In the genomic region with DNA sequence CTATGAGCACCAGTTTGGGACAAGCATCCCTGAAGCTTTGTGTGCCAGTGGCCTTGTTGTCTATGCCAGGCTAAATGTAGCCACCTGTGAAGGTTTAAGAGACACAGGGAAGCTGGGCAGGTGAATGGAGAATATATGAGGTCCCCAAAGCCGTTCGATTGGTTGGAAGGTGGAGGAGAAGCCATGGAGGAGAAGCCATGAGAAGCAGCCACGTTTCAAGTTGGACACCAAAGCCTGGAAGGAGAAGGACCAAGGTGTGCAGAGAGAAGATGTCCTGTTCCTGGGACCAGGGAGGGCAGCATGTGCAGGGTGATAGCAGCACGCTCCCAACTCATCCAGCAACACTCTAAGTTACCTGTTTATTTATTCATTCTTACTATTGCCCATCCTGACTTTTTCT, we compare ENCODE assay signal across 28 cellular contexts.
"Had no signal": no experiment of that assay in that cellular context is flagged by ENCODE, and none has a peak within 500 bp of the region (broad histone marks: within the 10 kb centered on the region; RNA-seq: fewer than 3 reads in every experiment).

No MANE protein-coding gene starts in this region.

- H3K4me3 Mint-ChIP-seq: naive thymus-derived CD8-positive, alpha-beta T cell; natural killer cell treated with Interleukin-12 subunit alpha and Interleukin-12 subunit beta and Interleukin-15 and Interleukin-18, amount 100 ng/mL, for 72 hours; nephron progenitor cell; neural crest cell; stimulated activated effector memory CD8-positive, alpha-beta T cell treated with anti-CD3 and anti-CD28 coated beads, Interleukin-12 subunit alpha, Interleukin-12 subunit beta, amount 100 ng/mL, for 72 hours; stimulated activated naive B cell treated with anti-CD40 and anti-IgM and Interleukin-4, amounts not matched to agents 10 μg/mL and 1 μg/mL and 100 μg/mL, for 72 hours; stimulated activated naive CD8-positive, alpha-beta T cell treated with anti-CD3 and anti-CD28 coated beads, Interleukin-15, Interleukin-2, amounts not matched to agents 100 ng/mL and 50 ng/mL, for 24 hours had no signal

- H3K36me3 ChIP-seq: neutrophil, pancreas, prostate gland, right lobe of liver, sigmoid colon, stomach, thoracic aorta, thyroid gland, tibial nerve, upper lobe of right lung, uterus had no signal

- H3K4me3 ChIP-seq: pancreas, prostate gland, right lobe of liver, sigmoid colon, stomach, thoracic aorta, thyroid gland, tibial nerve, upper lobe of right lung, uterus had no signal

- H3K27me3 Mint-ChIP-seq: stimulated activated naive B cell treated with anti-CD40 and anti-IgM and Interleukin-4, amounts not matched to agents 10 μg/mL and 1 μg/mL and 100 μg/mL, for 72 hours; stimulated activated naive CD8-positive, alpha-beta T cell treated with anti-CD3 and anti-CD28 coated beads, Interleukin-15, Interleukin-2, amounts not matched to agents 100 ng/mL and 50 ng/mL, for 24 hours had no signal

- H3K9me3 ChIP-seq: neutrophil, pancreas, prostate gland, right lobe of liver, sigmoid colon, stomach, thoracic aorta, thyroid gland, tibial nerve, upper lobe of right lung, uterus had no signal

- H3K27me3 ChIP-seq: neutrophil, pancreas, right lobe of liver, sigmoid colon, thyroid gland, tibial nerve, upper lobe of right lung, uterus had no signal

- H3K4me1 ChIP-seq: pancreas, prostate gland, right lobe of liver, sigmoid colon, stomach, thyroid gland, upper lobe of right lung, uterus had no signal

- H3K27ac Mint-ChIP-seq: naive thymus-derived CD8-positive, alpha-beta T cell; natural killer cell treated with Interleukin-12 subunit alpha and Interleukin-12 subunit beta and Interleukin-15 and Interleukin-18, amount 100 ng/mL, for 72 hours; nephron progenitor cell; stimulated activated effector memory CD8-positive, alpha-beta T cell treated with anti-CD3 and anti-CD28 coated beads, Interleukin-12 subunit alpha, Interleukin-12 subunit beta, amount 100 ng/mL, for 72 hours; stimulated activated naive B cell treated with anti-CD40 and anti-IgM and Interleukin-4, amounts not matched to agents 10 μg/mL and 1 μg/mL and 100 μg/mL, for 72 hours; stimulated activated naive CD8-positive, alpha-beta T cell treated with anti-CD3 and anti-CD28 coated beads, Interleukin-15, Interleukin-2, amounts not matched to agents 100 ng/mL and 50 ng/mL, for 24 hours had no signal

- H3K36me3 Mint-ChIP-seq: naive thymus-derived CD8-positive, alpha-beta T cell; natural killer cell treated with Interleukin-12 subunit alpha and Interleukin-12 subunit beta and Interleukin-15 and Interleukin-18, amount 100 ng/mL, for 72 hours; stimulated activated effector memory CD8-positive, alpha-beta T cell treated with anti-CD3 and anti-CD28 coated beads, Interleukin-12 subunit alpha, Interleukin-12 subunit beta, amount 100 ng/mL, for 72 hours; stimulated activated naive B cell treated with anti-CD40 and anti-IgM and Interleukin-4, amounts not matched to agents 10 μg/mL and 1 μg/mL and 100 μg/mL, for 72 hours had no signal

- ATAC-seq: naive thymus-derived CD8-positive, alpha-beta T cell; natural killer cell treated with Interleukin-12 subunit alpha and Interleukin-12 subunit beta and Interleukin-15 and Interleukin-18, amount 100 ng/mL, for 72 hours; pancreas; right cardiac atrium; right lobe of liver; stimulated activated effector memory CD8-positive, alpha-beta T cell treated with anti-CD3 and anti-CD28 coated beads, Interleukin-12 subunit alpha, Interleukin-12 subunit beta, amount 100 ng/mL, for 72 hours; stimulated activated naive B cell treated with anti-CD40 and anti-IgM and Interleukin-4, amounts not matched to agents 10 μg/mL and 1 μg/mL and 100 μg/mL, for 72 hours; upper lobe of right lung had no signal

- H3K9me3 Mint-ChIP-seq: natural killer cell treated with Interleukin-12 subunit alpha and Interleukin-12 subunit beta and Interleukin-15 and Interleukin-18, amount 100 ng/mL, for 72 hours; nephron progenitor cell; neural crest cell; stimulated activated effector memory CD8-positive, alpha-beta T cell treated with anti-CD3 and anti-CD28 coated beads, Interleukin-12 subunit alpha, Interleukin-12 subunit beta, amount 100 ng/mL, for 72 hours had no signal

- DNase-seq: naive thymus-derived CD8-positive, alpha-beta T cell; nephron progenitor cell; nucleus accumbens; pancreas; retina; right cardiac atrium; right lobe of liver; sigmoid colon; small intestine; stimulated activated CD4-positive, alpha-beta T cell treated with anti-CD3 and anti-CD28 coated beads, Interleukin-15, amount 100 ng/mL, for 24 hours; stimulated activated CD4-positive, alpha-beta T cell treated with anti-CD3 and anti-CD28 coated beads, Interleukin-2, amount 100 ng/mL, for 24 hours; stimulated activated CD4-positive, alpha-beta T cell treated with anti-CD3 and anti-CD28 coated beads, Interleukin-2, amount 100 ng/mL, for 48 hours; stimulated activated CD4-positive, alpha-beta T cell treated with anti-CD3 and anti-CD28 coated beads, Interleukin-4, amount 100 ng/mL, for 24 hours; stimulated activated naive B cell treated with anti-CD40 and anti-IgM and Interleukin-4, amounts not matched to agents 10 μg/mL and 1 μg/mL and 100 μg/mL, for 72 hours; stimulated activated naive CD4-positive, alpha-beta T cell treated with Interleukin-2 at 50 U/mL for 16 hours; stomach; thyroid gland; trophoblast cell; upper lobe of right lung; uterus had no signal

- H3K27ac ChIP-seq: neutrophil, pancreas, prostate gland, right lobe of liver, sigmoid colon, stomach, thoracic aorta, thyroid gland, tibial nerve, upper lobe of right lung, uterus had no signal

- H3K4me1 Mint-ChIP-seq: stimulated activated effector memory CD8-positive, alpha-beta T cell treated with anti-CD3 and anti-CD28 coated beads, Interleukin-12 subunit alpha, Interleukin-12 subunit beta, amount 100 ng/mL, for 72 hours; stimulated activated naive B cell treated with anti-CD40 and anti-IgM and Interleukin-4, amounts not matched to agents 10 μg/mL and 1 μg/mL and 100 μg/mL, for 72 hours had no signal
